18 cellular contexts compared by ENCODE assay signal in genomic region chr7:70303309-70303708, GRCh38.
"Had no signal": no experiment of that assay in that cellular context is flagged by ENCODE, and none has a peak within 500 bp of the region (broad histone marks: within the 10 kb centered on the region; RNA-seq: fewer than 3 reads in every experiment).

No MANE protein-coding gene starts in this region.

- H3K36me3 Mint-ChIP-seq: brain had no signal

- H3K9me3 ChIP-seq: spleen, tibial nerve had no signal

- H3K4me3 Mint-ChIP-seq: activated CD4-positive, alpha-beta memory T cell treated with anti-CD3 and anti-CD28 coated beads, Interleukin-2, amount 10 ng/mL, durations not matched to agents 7 days and 5 days; activated T-cell treated with anti-CD3 and anti-CD28 coated beads, Interleukin-2, amount 50 U/mL, for 24 hours; brain; nephron progenitor cell had no signal

- H3K27ac Mint-ChIP-seq: activated CD4-positive, alpha-beta memory T cell treated with anti-CD3 and anti-CD28 coated beads, Interleukin-2, amount 10 ng/mL, durations not matched to agents 7 days and 5 days; activated T-cell treated with anti-CD3 and anti-CD28 coated beads, Interleukin-2, amount 50 U/mL, for 24 hours; activated T-helper 2 cell treated with anti-CD3 and anti-CD28 coated beads, Interferon-gamma antibody, Interleukin-2, Interleukin-4, amounts not matched to agents 10 μg/mL and 5 μg/mL and 100 μg/mL, durations not matched to agents 14 hours and 24 hours and 36 hours; brain; nephron progenitor cell had no signal

- H3K27me3 Mint-ChIP-seq: activated CD4-positive, alpha-beta memory T cell treated with anti-CD3 and anti-CD28 coated beads, Interleukin-2, amount 10 ng/mL, durations not matched to agents 7 days and 5 days; activated T-cell treated with anti-CD3 and anti-CD28 coated beads, Interleukin-2, amount 50 U/mL, for 24 hours; brain had no signal

- DNase-seq: activated CD4-positive, alpha-beta memory T cell treated with anti-CD3 and anti-CD28 coated beads, Interleukin-2, amount 10 ng/mL, durations not matched to agents 7 days and 5 days; activated naive CD4-positive, alpha-beta T cell treated with Interleukin-2 at 50 U/mL for 16 hours; activated T-cell treated with anti-CD3 and anti-CD28 coated beads, Interleukin-2, amount 50 U/mL, for 24 hours; anterior cingulate cortex; caudate nucleus; dorsolateral prefrontal cortex; foreskin keratinocyte; kidney; nephron progenitor cell; occipital lobe; posterior cingulate gyrus; spleen; stimulated activated naive CD4-positive, alpha-beta T cell treated with Interleukin-2 at 50 U/mL for 16 hours; WERI-Rb-1 had no signal

- ATAC-seq: left lobe of liver had no signal

- H3K9me3 Mint-ChIP-seq: activated CD4-positive, alpha-beta memory T cell treated with anti-CD3 and anti-CD28 coated beads, Interleukin-2, amount 10 ng/mL, durations not matched to agents 7 days and 5 days; activated T-cell treated with anti-CD3 and anti-CD28 coated beads, Interleukin-2, amount 50 U/mL, for 24 hours; activated T-helper 2 cell treated with anti-CD3 and anti-CD28 coated beads, Interferon-gamma antibody, Interleukin-2, Interleukin-4, amounts not matched to agents 10 μg/mL and 5 μg/mL and 100 μg/mL, durations not matched to agents 14 hours and 24 hours and 36 hours had no signal

- H3K4me1 Mint-ChIP-seq: nephron progenitor cell had no signal
